In genomic region chr7:133053321-133053891, GRCh38 we compare ENCODE assay signal across 10 cellular contexts. TPM values are rescaled to one million over a fixed set of nuclear protein-coding genes. Genes with fewer than 3 reads are reported as not detected.
A peak's percentile ranks its signal among the peaks of the same experiment; 100 is the strongest.
DNase-seq lines count a peak whose midpoint lies in the region; ATAC-seq and TF ChIP-seq lines count a peak whose summit lies in the region.
"Had no signal": no experiment of that assay in that cellular context is flagged by ENCODE, and none has a peak within 500 bp of the region (broad histone marks: within the 10 kb centered on the region; RNA-seq: fewer than 3 reads in every experiment).

No MANE protein-coding gene starts in this region.

- no peaks in the 10 kb centered on the region for H3K9me3 Mint-ChIP-seq in activated naive CD8-positive, alpha-beta T cell treated with anti-CD3 and anti-CD28 coated beads, Interleukin-2, amount 50 U/mL, for 24 hours
- H3K9me3 Mint-ChIP-seq in activated naive CD8-positive, alpha-beta T cell treated with anti-CD3 and anti-CD28 coated beads for 36 hours, result no peaks in the 10 kb centered on the region
- H3K9me3 Mint-ChIP-seq: activated T-cell treated with anti-CD3 and anti-CD28 coated beads, Interleukin-2, amount 50 U/mL, for 4 hours had no signal

- H3K4me1 ChIP-seq in vagina (peaks cover 39% of the 10 kb centered on the region), esophagus squamous epithelium (peaks cover 0 to 42% (median 4%) of the 10 kb centered on the region in 3 donors)

- no peaks in the 10 kb centered on the region for H3K9me3 ChIP-seq in vagina
- H3K9me3 ChIP-seq in esophagus squamous epithelium, result no peaks in the 10 kb centered on the region

- peaks cover 4% of the 10 kb centered on the region for H3K36me3 Mint-ChIP-seq in activated naive CD8-positive, alpha-beta T cell treated with anti-CD3 and anti-CD28 coated beads, Interleukin-2, amount 50 U/mL, for 24 hours (ENCODE audit: low read depth)
- H3K36me3 Mint-ChIP-seq in activated naive CD8-positive, alpha-beta T cell treated with anti-CD3 and anti-CD28 coated beads for 36 hours, result peaks cover 11% of the 10 kb centered on the region

- WGBS in esophagus squamous epithelium, 2 donors, result 25 to 53% methylated on average over 4 of the region's 4 CpGs

- ATAC-seq in activated naive CD8-positive, alpha-beta T cell treated with anti-CD3 and anti-CD28 coated beads, Interleukin-2, amount 50 U/mL, for 24 hours, result peak; percentile 40

- no peaks in the 10 kb centered on the region for H3K27me3 ChIP-seq in vagina
- no peaks in the 10 kb centered on the region for H3K27me3 ChIP-seq in esophagus squamous epithelium

- H3K4me3 Mint-ChIP-seq in activated naive CD8-positive, alpha-beta T cell treated with anti-CD3 and anti-CD28 coated beads, Interleukin-2, amount 50 U/mL, for 24 hours, result no peak overlapping the region
- H3K4me3 Mint-ChIP-seq in activated naive CD8-positive, alpha-beta T cell treated with anti-CD3 and anti-CD28 coated beads for 36 hours, result no peak overlapping the region
- H3K4me3 Mint-ChIP-seq: activated T-cell treated with anti-CD3 and anti-CD28 coated beads, Interleukin-2, amount 50 U/mL, for 4 hours had no signal

- TF ChIP-seq POLR2A in vagina (IDR thresholded peaks at IDR 0.05), result no peak
- TF ChIP-seq POLR2A in esophagus squamous epithelium (IDR thresholded peaks at IDR 0.05), result no peak

- intact Hi-C loops in vagina (cut with DNase I), result no loop called here
- intact Hi-C loops in esophagus squamous epithelium (cut with DNase I), result no loop called here

- POLR2A ChIA-PET in RWPE1 (lab: Yijun Ruan, JAX; ENCODE audit: low non-redundant PET), result no interaction called here

- H3K4me1 Mint-ChIP-seq in activated naive CD8-positive, alpha-beta T cell treated with anti-CD3 and anti-CD28 coated beads, Interleukin-2, amount 50 U/mL, for 24 hours, result peaks cover 33% of the 10 kb centered on the region
- H3K4me1 Mint-ChIP-seq in activated naive CD8-positive, alpha-beta T cell treated with anti-CD3 and anti-CD28 coated beads for 36 hours, result peaks cover 32% of the 10 kb centered on the region

- DNase-seq in activated naive CD8-positive, alpha-beta T cell treated with anti-CD3 and anti-CD28 coated beads, Interleukin-2, amount 50 U/mL, for 24 hours, result no peak
- no peak for DNase-seq in activated naive CD8-positive, alpha-beta T cell treated with anti-CD3 and anti-CD28 coated beads for 36 hours
- DNase-seq in RWPE1 (ENCODE audit: low spot score) (peak; percentile 81), glomerular visceral epithelial cell (ENCODE audit: extremely low spot score) (peak; percentile 96), vagina (ENCODE audit: extremely low spot score in 2 of 2) (no peak), DMS153 (lab: John Stamatoyannopoulos, UW) (no peak), NCI-H1436 (lab: John Stamatoyannopoulos, UW) (no peak), esophagus squamous epithelium (lab: John Stamatoyannopoulos, UW) (no peak)
- DNase-seq: activated T-cell treated with anti-CD3 and anti-CD28 coated beads, Interleukin-2, amount 50 U/mL, for 4 hours; stimulated activated CD4-positive, alpha-beta T cell treated with anti-CD3 and anti-CD28 coated beads, Interleukin-4, amount 100 ng/mL, for 24 hours had no signal

- no peaks in the 10 kb centered on the region for H3K27me3 Mint-ChIP-seq in activated naive CD8-positive, alpha-beta T cell treated with anti-CD3 and anti-CD28 coated beads, Interleukin-2, amount 50 U/mL, for 24 hours
- H3K27me3 Mint-ChIP-seq in activated naive CD8-positive, alpha-beta T cell treated with anti-CD3 and anti-CD28 coated beads for 36 hours, result no peaks in the 10 kb centered on the region

- CTCF ChIA-PET in RWPE1 (lab: Yijun Ruan, JAX), result no interaction called here

- no peak overlapping the region for H3K4me3 ChIP-seq in vagina
- no peak overlapping the region for H3K4me3 ChIP-seq in esophagus squamous epithelium

- no peaks in the 10 kb centered on the region for H3K36me3 ChIP-seq in vagina
- H3K36me3 ChIP-seq in esophagus squamous epithelium, result no peaks in the 10 kb centered on the region

- H3K27ac ChIP-seq in RWPE1, result no peak overlapping the region; the same call in 1 of the 2 replicates
- H3K27ac ChIP-seq in vagina, result peak overlapping the region; percentile 74
- H3K27ac ChIP-seq in esophagus squamous epithelium, result peak overlapping the region in 2 of 4 donors; percentile 26 to 71

- no peak for TF ChIP-seq CTCF in RWPE1 (conservative IDR thresholded peaks at IDR 0.05; ENCODE audit: low read depth)
- TF ChIP-seq CTCF in vagina (IDR thresholded peaks at IDR 0.05), result no peak
- TF ChIP-seq CTCF in esophagus squamous epithelium (IDR thresholded peaks at IDR 0.05), result no peak

- no peak overlapping the region for H3K27ac Mint-ChIP-seq in activated naive CD8-positive, alpha-beta T cell treated with anti-CD3 and anti-CD28 coated beads, Interleukin-2, amount 50 U/mL, for 24 hours
- no peak overlapping the region for H3K27ac Mint-ChIP-seq in activated naive CD8-positive, alpha-beta T cell treated with anti-CD3 and anti-CD28 coated beads for 36 hours

RNA-seq across cellular contexts. Expression of gene CHCHD3, which starts 28.5 kb away (rescaled TPM):
- total RNA-seq in activated naive CD8-positive, alpha-beta T cell treated with anti-CD3 and anti-CD28 coated beads for 36 hours, result 10 to 100 TPM; 85.2 to 86.1 TPM
- total RNA-seq in vagina (50.6 TPM), esophagus squamous epithelium (10 to 100 TPM; 36.8 to 55.0 (median 40.9) TPM)

Comparison
In these comparisons a context has a peak if more than half of its experiments do, and no peak if none do; other contexts are left out.
1. DNase-seq: peak in RWPE1 (single experiment) and glomerular visceral epithelial cell (single experiment); none in activated naive CD8-positive, alpha-beta T cell treated with anti-CD3 and anti-CD28 coated beads, Interleukin-2, amount 50 U/mL, for 24 hours (single experiment), activated naive CD8-positive, alpha-beta T cell treated with anti-CD3 and anti-CD28 coated beads for 36 hours (single experiment), vagina (0 of 2), DMS153 (single experiment), NCI-H1436 (single experiment) and esophagus squamous epithelium (single experiment).